8 cellular contexts compared by ENCODE assay signal in the genomic region with DNA sequence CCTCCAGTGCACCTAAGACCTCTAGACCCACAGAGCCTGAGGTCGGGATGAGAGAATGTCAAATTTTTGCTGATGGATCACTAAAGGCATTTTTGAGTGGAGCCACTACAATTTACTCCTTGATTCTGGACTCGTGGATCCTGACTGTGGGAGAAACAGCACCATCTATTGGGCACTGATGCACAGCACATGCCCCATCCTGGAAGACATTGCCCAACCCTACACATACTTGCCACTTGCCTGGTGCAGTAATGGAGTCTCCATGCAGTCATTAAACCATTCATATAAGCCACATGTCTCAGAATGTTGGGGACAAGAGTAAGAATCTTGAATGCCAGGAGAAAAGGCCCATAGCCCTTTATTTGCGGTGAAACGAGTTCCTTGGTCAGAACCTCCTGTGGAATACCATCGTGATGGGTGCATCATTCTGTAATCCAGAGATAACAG.
DNase-seq lines count a peak whose midpoint lies in the region; ATAC-seq and TF ChIP-seq lines count a peak whose summit lies in the region.

No MANE protein-coding gene starts in this region.

- H3K27me3 ChIP-seq in neural cell (ENCODE audit: insufficient read depth, low read depth, low read length), result no peaks in the 10 kb centered on the region

- no peaks in the 10 kb centered on the region for H3K9me3 ChIP-seq in neural cell (ENCODE audit: low read length)

- no peak for TF ChIP-seq EP300 in neural cell (conservative IDR thresholded peaks at IDR 0.05; ENCODE audit: poor library complexity, severe bottlenecking)

- ATAC-seq in GM21717 (IDR thresholded peaks at IDR 0.05; ENCODE audit: unreplicated experiment) (no peak), GM21381 (IDR thresholded peaks at IDR 0.05; ENCODE audit: unreplicated experiment) (no peak)

- H3K9me2 ChIP-seq in neural cell (ENCODE audit: insufficient read depth, low read length), result no peaks in the 10 kb centered on the region

- no peaks in the 10 kb centered on the region for H3K79me2 ChIP-seq in neural cell (replicated peaks; ENCODE audit: insufficient read depth, low read length)

- H3K9ac ChIP-seq in neural cell (ENCODE audit: low read length), result no peak overlapping the region

- peak; percentile 1 for DNase-seq in NCI-H510A treated with DMSO at 0.1 percent for 48 hours (lab: John Stamatoyannopoulos, UW)
- no peak for DNase-seq in NCI-H510A (lab: John Stamatoyannopoulos, UW)
- peak; percentile 26 to 50 for DNase-seq in activated CD4-positive, alpha-beta T cell treated with anti-CD3 and anti-CD28 coated beads, Interleukin-2, amount 50 U/mL, for 48 hours
- peak; percentile 64 for DNase-seq in fibroblast of peridontal ligament (ENCODE audit: extremely low read depth)

- TF ChIP-seq RAD21 in neural cell (conservative IDR thresholded peaks at IDR 0.05), result peak; percentile 32

- H2AFZ ChIP-seq in neural cell (ENCODE audit: low read depth, low read length), result no peak overlapping the region

- no peaks in the 10 kb centered on the region for H3F3A ChIP-seq in neural cell (ENCODE audit: insufficient read depth, low read length, poor library complexity, severe bottlenecking)

- no peak overlapping the region for H3K4me3 ChIP-seq in neural cell (ENCODE audit: low read length)

- H4K20me1 ChIP-seq in neural cell (ENCODE audit: insufficient read depth), result no peaks in the 10 kb centered on the region

- H3K36me3 ChIP-seq in neural cell (ENCODE audit: insufficient read depth, low read length), result no peaks in the 10 kb centered on the region

- H3K4me2 ChIP-seq in neural cell (ENCODE audit: low read length), result no peak overlapping the region

- TF ChIP-seq CTCF in LNCAP (IDR thresholded peaks at IDR 0.05) (peak; percentile 66), neural cell (IDR thresholded peaks at IDR 0.05; ENCODE audit: poor library complexity, severe bottlenecking) (peak; percentile 56)

- H3K27ac ChIP-seq in neural cell (ENCODE audit: low read length), result no peak overlapping the region

TF ChIP-seq in neural cell, 6 proteins besides CTCF, POLR2A, EP300 and RAD21:
- no peak for TF ChIP-seq MXI1 (conservative IDR thresholded peaks at IDR 0.05; ENCODE audit: poor library complexity, severe bottlenecking)
- peak; percentile 43 for TF ChIP-seq SMC3 (conservative IDR thresholded peaks at IDR 0.05; ENCODE audit: poor library complexity)
- TF ChIP-seq EZH2 (IDR thresholded peaks at IDR 0.05; ENCODE audit: borderline replicate concordance, insufficient read depth, low read length, poor library complexity, severe bottlenecking), result no peak
